1 cellular context compared by ENCODE assay signal in genomic region chr1:23421752-23422312, GRCh38.
TF ChIP-seq lines count a peak whose summit lies in the region.

No MANE protein-coding gene starts in this region.

TF ChIP-seq in HepG2, 621 proteins besides CTCF, POLR2A, EP300 and RAD21:
- no peak for TF ChIP-seq AFF4 (CRISPR knock-in tag; IDR thresholded peaks at IDR 0.05)
- TF ChIP-seq NR0B2 (CRISPR knock-in tag; IDR thresholded peaks at IDR 0.05), result 0 out of 2 replicates have a peak, but pooled peaks have one; percentile 29
- TF ChIP-seq ZNF790 (CRISPR knock-in tag; IDR thresholded peaks at IDR 0.05; ENCODE audit: borderline replicate concordance), result no peak
- TF ChIP-seq NRL (CRISPR knock-in tag; IDR thresholded peaks at IDR 0.05; ENCODE audit: borderline replicate concordance), result no peak
